24 cellular contexts compared by ENCODE assay signal in the genomic region with DNA sequence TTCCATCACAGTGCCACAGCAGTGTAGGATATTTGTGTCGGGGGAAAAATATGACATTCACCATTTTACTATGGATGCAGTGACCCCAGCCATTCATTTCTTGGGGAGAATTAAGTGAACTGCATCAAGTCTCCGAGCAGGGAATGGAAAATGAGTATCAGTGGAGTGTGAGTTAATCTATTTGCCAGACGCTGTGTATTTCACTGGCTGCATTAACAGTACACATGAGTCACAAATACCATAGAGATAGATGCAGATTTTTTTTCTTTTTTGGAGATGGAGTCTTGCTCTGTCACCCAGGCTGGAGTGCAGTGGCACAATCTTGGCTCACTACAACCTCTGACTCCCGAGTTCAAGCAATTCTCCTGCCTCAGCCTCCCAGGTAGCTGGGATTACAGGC.
DNase-seq lines count a peak whose midpoint lies in the region; ATAC-seq, FAIRE-seq and TF ChIP-seq lines count a peak whose summit lies in the region.
"Had no signal": no experiment of that assay in that cellular context is flagged by ENCODE, and none has a peak within 500 bp of the region (broad histone marks: within the 10 kb centered on the region; RNA-seq: fewer than 3 reads in every experiment).

No MANE protein-coding gene starts in this region.

- peak; percentile 30 for ATAC-seq in stimulated activated naive CD8-positive, alpha-beta T cell treated with anti-CD3 and anti-CD28 coated beads, Interleukin-15, Interleukin-2, amounts not matched to agents 100 U/mL and 50 U/mL, for 24 hours
- no peak for ATAC-seq in stimulated activated naive CD8-positive, alpha-beta T cell treated with anti-CD3 and anti-CD28 coated beads, Interleukin-15, amount 100 ng/mL, for 72 hours
- no peak for ATAC-seq in GM18867 (IDR thresholded peaks at IDR 0.05; ENCODE audit: unreplicated experiment)
- ATAC-seq: gastroesophageal sphincter had no signal

- H3K4me3 Mint-ChIP-seq in stimulated activated naive CD8-positive, alpha-beta T cell treated with anti-CD3 and anti-CD28 coated beads, Interleukin-15, amount 100 ng/mL, for 72 hours = no peak overlapping the region
- H3K4me3 Mint-ChIP-seq: activated CD4-positive, alpha-beta memory T cell treated with anti-CD3 and anti-CD28 coated beads, Interleukin-2, amount 10 ng/mL, durations not matched to agents 7 days and 5 days; CD4-positive, alpha-beta T cell; endodermal cell; neural crest cell; T-helper 1 cell treated with Interleukin-12 subunit alpha and Interleukin-12 subunit beta and Interleukin-4 antibody, amounts not matched to agents 30 μg/mL and 1 μg/mL, for 36 hours had no signal

- no peak for TF ChIP-seq CTCF in fibroblast of pulmonary artery (IDR thresholded peaks at IDR 0.05; ENCODE audit: low read length, missing control alignments)
- TF ChIP-seq CTCF in D721Med (IDR thresholded peaks at IDR 0.05; ENCODE audit: insufficient read depth, missing control alignments) = no peak

- DNase-seq in stimulated activated naive CD8-positive, alpha-beta T cell treated with anti-CD3 and anti-CD28 coated beads, Interleukin-15, Interleukin-2, amounts not matched to agents 100 U/mL and 50 U/mL, for 24 hours = no peak
- no peak for DNase-seq in stimulated activated naive CD8-positive, alpha-beta T cell treated with anti-CD3 and anti-CD28 coated beads, Interleukin-15, amount 100 ng/mL, for 72 hours
- peak; percentile 14 for DNase-seq in amniotic stem cell (lab: John Stamatoyannopoulos, UW)
- DNase-seq in fibroblast of pulmonary artery (ENCODE audit: low read depth) = peak; percentile 42
- DNase-seq in activated naive CD4-positive, alpha-beta T cell treated with anti-CD3 and anti-CD28 coated beads, Interleukin-2, amount 50 U/mL, for 16 hours = no peak
- DNase-seq in D721Med (ENCODE audit: insufficient read length, low spot score) = no peak
- DNase-seq in NCI-H345 (lab: John Stamatoyannopoulos, UW) = no peak
- DNase-seq: activated CD4-positive, alpha-beta memory T cell treated with anti-CD3 and anti-CD28 coated beads, Interleukin-2, amount 10 ng/mL, durations not matched to agents 7 days and 5 days; activated T-cell treated with anti-CD3 and anti-CD28 coated beads, Interleukin-2, amount 50 U/mL, for 48 hours; CD4-positive, alpha-beta T cell; endodermal cell; KBM-7; NCI-H1048; NCI-H2081; NCI-H510A treated with DMSO at 0.1 percent for 48 hours; SIG-M5; tibial artery had no signal

- no peak overlapping the region for H3K27ac Mint-ChIP-seq in stimulated activated naive CD8-positive, alpha-beta T cell treated with anti-CD3 and anti-CD28 coated beads, Interleukin-15, amount 100 ng/mL, for 72 hours
- H3K27ac Mint-ChIP-seq: activated CD4-positive, alpha-beta memory T cell treated with anti-CD3 and anti-CD28 coated beads, Interleukin-2, amount 10 ng/mL, durations not matched to agents 7 days and 5 days; CD4-positive, alpha-beta T cell; endodermal cell; T-helper 1 cell treated with Interleukin-12 subunit alpha and Interleukin-12 subunit beta and Interleukin-4 antibody, amounts not matched to agents 30 μg/mL and 1 μg/mL, for 36 hours had no signal

- no peak overlapping the region for H3K4me3 ChIP-seq in fibroblast of pulmonary artery (replicated peaks; ENCODE audit: low read depth, low read length)
- H3K4me3 ChIP-seq: gastroesophageal sphincter, prostate gland, tibial artery had no signal

- H3K4me1 Mint-ChIP-seq in stimulated activated naive CD8-positive, alpha-beta T cell treated with anti-CD3 and anti-CD28 coated beads, Interleukin-15, amount 100 ng/mL, for 72 hours = peaks cover 15% of the 10 kb centered on the region

- no peak for FAIRE-seq in D721Med (lab: Jason Lieb, UNC)
- FAIRE-seq: GM18507, H1 had no signal

- H3K27me3 Mint-ChIP-seq in stimulated activated naive CD8-positive, alpha-beta T cell treated with anti-CD3 and anti-CD28 coated beads, Interleukin-15, amount 100 ng/mL, for 72 hours = peaks cover 43% of the 10 kb centered on the region

- H3K9me3 Mint-ChIP-seq in stimulated activated naive CD8-positive, alpha-beta T cell treated with anti-CD3 and anti-CD28 coated beads, Interleukin-15, amount 100 ng/mL, for 72 hours = no peaks in the 10 kb centered on the region
- H3K9me3 Mint-ChIP-seq: activated CD4-positive, alpha-beta memory T cell treated with anti-CD3 and anti-CD28 coated beads, Interleukin-2, amount 10 ng/mL, durations not matched to agents 7 days and 5 days; CD4-positive, alpha-beta T cell; T-helper 1 cell treated with Interleukin-12 subunit alpha and Interleukin-12 subunit beta and Interleukin-4 antibody, amounts not matched to agents 30 μg/mL and 1 μg/mL, for 36 hours had no signal

Comparison
In these comparisons a context has a peak if more than half of its experiments do, and no peak if none do; other contexts are left out.
1. DNase-seq: peak in amniotic stem cell (single experiment) and fibroblast of pulmonary artery (single experiment); none in stimulated activated naive CD8-positive, alpha-beta T cell treated with anti-CD3 and anti-CD28 coated beads, Interleukin-15, Interleukin-2, amounts not matched to agents 100 U/mL and 50 U/mL, for 24 hours (single experiment), stimulated activated naive CD8-positive, alpha-beta T cell treated with anti-CD3 and anti-CD28 coated beads, Interleukin-15, amount 100 ng/mL, for 72 hours (0 of 2), activated naive CD4-positive, alpha-beta T cell treated with anti-CD3 and anti-CD28 coated beads, Interleukin-2, amount 50 U/mL, for 16 hours (single experiment), D721Med (single experiment) and NCI-H345 (single experiment).